ENCODE assay signal across 8 cellular contexts in genomic region chr15:40694706-40695468, GRCh38.
DNase-seq lines count a peak whose midpoint lies in the region; ATAC-seq and TF ChIP-seq lines count a peak whose summit lies in the region.

Gene RAD51 (plus strand): TSS chr15:40695174. CDS start chr15:40698759, 3,585 bp downstream.

- H3K27me3 Mint-ChIP-seq in activated naive CD4-positive, alpha-beta T cell treated with anti-CD3 and anti-CD28 coated beads, Interleukin-2, amount 10 ng/mL, durations not matched to agents 7 days and 5 days = no peaks in the 10 kb centered on the region

- H3K36me3 ChIP-seq in GM06990 (ENCODE audit: control insufficient read depth, insufficient read depth, low read length) (peaks cover 5% of the 10 kb centered on the region), SK-N-MC (ENCODE audit: insufficient read depth, low read length) (peaks cover 7% of the 10 kb centered on the region)

- no peaks in the 10 kb centered on the region for H3K9me3 ChIP-seq in SK-N-MC (ENCODE audit: low read depth, low read length)

- H3K9me3 Mint-ChIP-seq in activated naive CD4-positive, alpha-beta T cell treated with anti-CD3 and anti-CD28 coated beads, Interleukin-2, amount 10 ng/mL, durations not matched to agents 7 days and 5 days = no peaks in the 10 kb centered on the region

- H3K4me3 Mint-ChIP-seq in activated naive CD4-positive, alpha-beta T cell treated with anti-CD3 and anti-CD28 coated beads, Interleukin-2, amount 10 ng/mL, durations not matched to agents 7 days and 5 days = peak within 1 kb of the TSS; percentile 94

- ATAC-seq in HG02571 (IDR thresholded peaks at IDR 0.05; ENCODE audit: unreplicated experiment) = peak; percentile 87

- H3K4me3 ChIP-seq in GM06990 (replicated peaks; ENCODE audit: low read depth, low read length) = peak within 1 kb of the TSS; percentile 95
- peak within 1 kb of the TSS; percentile 93 for H3K4me3 ChIP-seq in SK-N-MC

- H3K36me3 Mint-ChIP-seq in activated naive CD4-positive, alpha-beta T cell treated with anti-CD3 and anti-CD28 coated beads, Interleukin-2, amount 10 ng/mL, durations not matched to agents 7 days and 5 days = peaks cover 37% of the 10 kb centered on the region

- no peaks in the 10 kb centered on the region for H3K27me3 ChIP-seq in GM06990 (replicated peaks; ENCODE audit: control insufficient read depth, insufficient read depth, low read length)

- peaks cover 49% of the 10 kb centered on the region for H3K4me1 Mint-ChIP-seq in activated naive CD4-positive, alpha-beta T cell treated with anti-CD3 and anti-CD28 coated beads, Interleukin-2, amount 10 ng/mL, durations not matched to agents 7 days and 5 days

- H3K9ac ChIP-seq in SK-N-MC (ENCODE audit: insufficient read length) = peak within 1 kb of the TSS; percentile 95

- TF ChIP-seq CTCF in GM06990 (IDR thresholded peaks at IDR 0.05; ENCODE audit: insufficient read depth, low read length, poor library complexity, severe bottlenecking) = no peak

- peak within 1 kb of the TSS; percentile 95 for H3K27ac ChIP-seq in SK-N-MC

- DNase-seq in GM06990 (ENCODE audit: extremely low read depth, insufficient read length) = peak; percentile 96
- peak; percentile 83 for DNase-seq in NCI-H1048 (lab: John Stamatoyannopoulos, UW)
- peak; percentile 66 for DNase-seq in SK-N-MC (ENCODE audit: low read depth, low spot score)
- DNase-seq in activated naive CD4-positive, alpha-beta T cell treated with anti-CD3 and anti-CD28 coated beads, Interleukin-2, amount 10 ng/mL, durations not matched to agents 7 days and 5 days = peak; percentile 96
- peak; percentile 95 for DNase-seq in germinal center (ENCODE audit: low spot score)
- DNase-seq in non-pigmented ciliary epithelial cell (ENCODE audit: low read depth) = peak; percentile 81
- peak; percentile 92 for DNase-seq in superior temporal gyrus (ENCODE audit: extremely low spot score)

- CTCF ChIA-PET in activated naive CD4-positive, alpha-beta T cell treated with anti-CD3 and anti-CD28 coated beads, Interleukin-2, amount 10 ng/mL, durations not matched to agents 7 days and 5 days (lab: Charles Lee) = interaction anchor here (0.6 to 1.6 kb wide), 6 partner anchors 9 to 164 kb away, joined by 3 to 4 read pairs (median 4); partner anchors contain the start of gene RPUSD2

- peak within 1 kb of the TSS; percentile 99 for H3K27ac Mint-ChIP-seq in activated naive CD4-positive, alpha-beta T cell treated with anti-CD3 and anti-CD28 coated beads, Interleukin-2, amount 10 ng/mL, durations not matched to agents 7 days and 5 days

Comparison
In these comparisons a context has a peak if more than half of its experiments do, and no peak if none do; other contexts are left out.
1. Peak in every context shown above with its lines: DNase-seq, ATAC-seq, H3K4me3 ChIP-seq and H3K27ac ChIP-seq.